Comparison of ENCODE assay signal across 8 cellular contexts in genomic region chr17:58330544-58330996, GRCh38. TPM values are rescaled to one million over a fixed set of nuclear protein-coding genes. Genes with fewer than 3 reads are reported as not detected.
DNase-seq lines count a peak whose midpoint lies in the region; ATAC-seq, FAIRE-seq and TF ChIP-seq lines count a peak whose summit lies in the region.

No MANE protein-coding gene starts in this region.

- TF ChIP-seq POLR2A in GM12892 (IDR thresholded peaks at IDR 0.05; ENCODE audit: low read depth, low read length) (peak; percentile 69), erythroblast (IDR thresholded peaks at IDR 0.05; ENCODE audit: low read length) (no peak)

- no peak for FAIRE-seq in GM12892 (lab: Jason Lieb, UNC)

- ATAC-seq in HG03108 (IDR thresholded peaks at IDR 0.05; ENCODE audit: unreplicated experiment) (no peak), HG03342 (IDR thresholded peaks at IDR 0.05; ENCODE audit: unreplicated experiment) (no peak)

- DNase-seq in GM12892 (ENCODE audit: insufficient read length) (peak; percentile 20), erythroblast (lab: John Stamatoyannopoulos, UW) (peak; percentile 72 to 73), dedifferentiated amniotic fluid mesenchymal stem cell (ENCODE audit: extremely low spot score) (no peak), NCI-H1436 treated with DMSO at 0.1 percent for 48 hours (lab: John Stamatoyannopoulos, UW) (no peak)
- DNase-seq in activated CD4-positive, alpha-beta T cell treated with anti-CD3 and anti-CD28 coated beads for 4 hours = peak; percentile 26 to 46
- peak; percentile 49 to 51 for DNase-seq in stimulated activated CD4-positive, alpha-beta T cell treated with anti-CD3 and anti-CD28 coated beads, Interleukin-2, amount 100 ng/mL, for 48 hours

RNA-seq across cellular contexts. Expression of gene TSPOAP1, which starts 2.0 kb away (rescaled TPM):
- 5.0 TPM for polyA plus RNA-seq in GM12892 (2012; ENCODE audit: missing spikeins)

RNA-seq across cellular contexts. Expression of gene SUPT4H1, which starts 21.4 kb away (rescaled TPM):
- polyA plus RNA-seq in GM12892 (2012; ENCODE audit: missing spikeins) = 94.9 TPM

RNA-seq across cellular contexts. Expression of gene MPO, which starts 49.8 kb away (rescaled TPM):
- not detected for polyA plus RNA-seq in GM12892 (2012; ENCODE audit: missing spikeins)

Comparison
In these comparisons a context has a peak if more than half of its experiments do, and no peak if none do; other contexts are left out.
1. DNase-seq: peak in GM12892 (single experiment), activated CD4-positive, alpha-beta T cell treated with anti-CD3 and anti-CD28 coated beads for 4 hours (2 of 2), erythroblast (2 of 2) and stimulated activated CD4-positive, alpha-beta T cell treated with anti-CD3 and anti-CD28 coated beads, Interleukin-2, amount 100 ng/mL, for 48 hours (2 of 2); none in dedifferentiated amniotic fluid mesenchymal stem cell (single experiment) and NCI-H1436 treated with DMSO at 0.1 percent for 48 hours (single experiment).